Comparison of ENCODE assay signal across 2 cellular contexts in genomic region chrX:136496359-136496767, GRCh38.
A peak's percentile ranks its signal among the peaks of the same experiment; 100 is the strongest.
TF ChIP-seq lines count a peak whose summit lies in the region.

No MANE protein-coding gene starts in this region.

TF ChIP-seq in HEK293, 187 proteins besides CTCF, POLR2A, EP300 and RAD21:
- no peak for TF ChIP-seq ZNF624 (tag by site-specific recombination; IDR thresholded peaks at IDR 0.05)
- peak; percentile 98; the same call in 1 of the 2 replicates for TF ChIP-seq ZNF24 (tag by site-specific recombination; IDR thresholded peaks at IDR 0.05)
- no peak for TF ChIP-seq ZNF501 (tag by site-specific recombination; IDR thresholded peaks at IDR 0.05)
- TF ChIP-seq ZNF580 (tag by site-specific recombination; IDR thresholded peaks at IDR 0.05), result 0 out of 2 replicates have a peak, but pooled peaks have one; percentile 45
- no peak for TF ChIP-seq ZNF140 (tag by site-specific recombination; IDR thresholded peaks at IDR 0.05)
- TF ChIP-seq ZNF280C (tag by site-specific recombination; IDR thresholded peaks at IDR 0.05), result no peak
- TF ChIP-seq ZNF366 (tag by site-specific recombination; conservative IDR thresholded peaks at IDR 0.05), result peak; percentile 74; the same call in 1 of the 2 replicates
- TF ChIP-seq ZNF335 (tag by site-specific recombination; conservative IDR thresholded peaks at IDR 0.05), result peak; percentile 79
- TF ChIP-seq ATF2 (tag by site-specific recombination; IDR thresholded peaks at IDR 0.05; ENCODE audit: low read depth), result no peak
- TF ChIP-seq ZNF404 (tag by site-specific recombination; IDR thresholded peaks at IDR 0.05), result no peak
- TF ChIP-seq OSR2 (tag by site-specific recombination; IDR thresholded peaks at IDR 0.05), result no peak
- TF ChIP-seq KLF17 (tag by site-specific recombination; IDR thresholded peaks at IDR 0.05), result 0 out of 2 replicates have a peak, but pooled peaks have one; percentile 47
- no peak for TF ChIP-seq ZNF248 (tag by site-specific recombination; IDR thresholded peaks at IDR 0.05)
- peak; percentile 88; the same call in 1 of the 2 replicates for TF ChIP-seq ZBTB17 (tag by site-specific recombination; IDR thresholded peaks at IDR 0.05)
- no peak for TF ChIP-seq ZNF184 (tag by site-specific recombination; IDR thresholded peaks at IDR 0.05)

TF ChIP-seq in K562, 482 proteins besides CTCF, POLR2A, EP300 and RAD21 (continues in another document):
- no peak for TF ChIP-seq CHAMP1 (IDR thresholded peaks at IDR 0.05)
- TF ChIP-seq XRCC4 (IDR thresholded peaks at IDR 0.05; ENCODE audit: extremely low read depth, insufficient read depth, insufficient read length), result no peak
- peak; percentile 49; the same call in 1 of the 2 replicates for TF ChIP-seq DPF2 (IDR thresholded peaks at IDR 0.05)
- no peak for TF ChIP-seq SAFB2 (IDR thresholded peaks at IDR 0.05; ENCODE audit: borderline replicate concordance, low read depth, low read length, severe bottlenecking)
- 0 out of 2 replicates have a peak, but pooled peaks have one; percentile 80 for TF ChIP-seq E4F1 (CRISPR knock-in tag; IDR thresholded peaks at IDR 0.05; ENCODE audit: borderline replicate concordance)
- TF ChIP-seq EZH2 (IDR thresholded peaks at IDR 0.05; ENCODE audit: borderline replicate concordance, low read depth, low read length), result no peak
- 0 out of 2 replicates have a peak, but pooled peaks have one; percentile 16 for TF ChIP-seq BCOR (IDR thresholded peaks at IDR 0.05)
- TF ChIP-seq ZBTB40 (IDR thresholded peaks at IDR 0.05), result peak; percentile 52; the same call in 1 of the 2 replicates
- no peak for TF ChIP-seq ZBTB40 (CRISPR knock-in tag; IDR thresholded peaks at IDR 0.05)
- TF ChIP-seq ZKSCAN1 (IDR thresholded peaks at IDR 0.05; ENCODE audit: low read depth, low read length), result peak; percentile 68; the same call in 1 of the 2 replicates
- no peak for TF ChIP-seq GTF3C2 (IDR thresholded peaks at IDR 0.05; ENCODE audit: borderline replicate concordance, extremely low read depth, insufficient read length)
- TF ChIP-seq RFX7 (CRISPR knock-in tag; IDR thresholded peaks at IDR 0.05), result no peak
- peak; percentile 93 for TF ChIP-seq ZNF24 (IDR thresholded peaks at IDR 0.05)
- TF ChIP-seq ZNF551 (CRISPR knock-in tag; IDR thresholded peaks at IDR 0.05), result no peak
- no peak for TF ChIP-seq TFE3 (CRISPR knock-in tag; IDR thresholded peaks at IDR 0.05)
- TF ChIP-seq NBN (IDR thresholded peaks at IDR 0.05; ENCODE audit: low read depth), result 0 out of 2 replicates have a peak, but pooled peaks have one; percentile 48
- TF ChIP-seq TEAD4 (IDR thresholded peaks at IDR 0.05; ENCODE audit: low read length), result peak; percentile 15; the same call in 1 of the 2 replicates
- TF ChIP-seq TEAD4 (CRISPR knock-in tag; IDR thresholded peaks at IDR 0.05; ENCODE audit: borderline replicate concordance), result no peak
- no peak for TF ChIP-seq CHD4 (IDR thresholded peaks at IDR 0.05; ENCODE audit: insufficient read depth, insufficient replicate concordance, low read depth, low read length, poor library complexity, severe bottlenecking)
- TF ChIP-seq SMARCA4 (IDR thresholded peaks at IDR 0.05), result 0 out of 2 replicates have a peak, but pooled peaks have one; percentile 26
- peak; percentile 59 to 74; a peak in 2 of 4 replicates for TF ChIP-seq FOXK2 (conservative IDR thresholded peaks at IDR 0.05 in 1 of 2, IDR thresholded peaks at IDR 0.05 in 1 of 2; ENCODE audit: low read depth in 2 of 2)
- no peak for TF ChIP-seq NKRF (IDR thresholded peaks at IDR 0.05; ENCODE audit: borderline replicate concordance)
- no peak for TF ChIP-seq HSF4 (CRISPR knock-in tag; IDR thresholded peaks at IDR 0.05; ENCODE audit: borderline replicate concordance)
- peak in 1 of 2 experiments; percentile 50; a peak in 1 of 4 replicates for TF ChIP-seq FOXA3 (CRISPR knock-in tag; conservative IDR thresholded peaks at IDR 0.05 in 1 of 2, IDR thresholded peaks at IDR 0.05 in 1 of 2)
- no peak for TF ChIP-seq ZNF121 (CRISPR knock-in tag; conservative IDR thresholded peaks at IDR 0.05)
- TF ChIP-seq DNMT1 (IDR thresholded peaks at IDR 0.05), result no peak
- TF ChIP-seq ESRRB (CRISPR knock-in tag; IDR thresholded peaks at IDR 0.05; ENCODE audit: borderline replicate concordance), result no peak
- TF ChIP-seq BRF1 (IDR thresholded peaks at IDR 0.05; ENCODE audit: borderline replicate concordance, extremely low read depth, insufficient read length), result no peak
- no peak for TF ChIP-seq GATA2 (CRISPR knock-in tag; IDR thresholded peaks at IDR 0.05)
